Comparison of ENCODE assay signal across 8 cellular contexts in the genomic region with DNA sequence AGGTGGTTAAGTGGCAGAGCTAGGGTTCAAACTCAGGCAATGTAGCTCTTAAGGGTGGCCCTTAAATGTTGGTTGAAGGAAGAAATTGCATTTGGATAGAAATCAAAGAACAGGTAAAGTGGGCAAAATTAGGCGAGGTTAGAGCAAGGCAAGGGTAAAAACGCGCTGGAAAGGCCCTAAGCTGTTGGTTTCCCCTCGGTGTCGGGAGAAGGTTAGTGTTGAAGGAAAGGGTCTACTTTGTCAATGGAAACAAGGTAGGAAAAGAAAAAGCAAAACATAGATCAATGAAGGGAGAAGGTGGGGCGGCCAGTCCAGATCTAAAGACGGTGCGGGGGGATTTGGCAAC. TPM values are rescaled to one million over a fixed set of nuclear protein-coding genes. Genes with fewer than 3 reads are reported as not detected.
DNase-seq lines count a peak whose midpoint lies in the region; ATAC-seq and TF ChIP-seq lines count a peak whose summit lies in the region.

No MANE protein-coding gene starts in this region.

- H3K27ac ChIP-seq in PC-3 (ENCODE audit: low read length), result no peak overlapping the region
- H3K27ac ChIP-seq in neutrophil, result peak overlapping the region; percentile 42

- H3K79me2 ChIP-seq in PC-3 (ENCODE audit: low read length), result peaks cover 71% of the 10 kb centered on the region

- peak overlapping the region; percentile 93 for H3K9ac ChIP-seq in PC-3 (ENCODE audit: low read length)

- DNase-seq in PC-3, result no peak
- no peak for DNase-seq in epithelial cell of esophagus (ENCODE audit: low read depth)
- no peak for DNase-seq in T-helper 9 cell
- no peak for DNase-seq in NCI-H69 (lab: John Stamatoyannopoulos, UW)

- POLR2A ChIA-PET in PC-3 (lab: Charles Lee; ENCODE audit: unreplicated experiment), result interaction anchor here (0.7 kb wide), 1 partner anchor 92 kb away, joined by 8 read pairs; no protein-coding TSS in a partner anchor

- no peaks in the 10 kb centered on the region for H3K9me2 ChIP-seq in PC-3 (replicated peaks; ENCODE audit: low read length)

- intact Hi-C loops in PC-3 (cut with micrococcal nuclease), result loop anchor here (10.0 kb wide), 1 partner anchor 1104 kb away; no protein-coding TSS in a partner anchor

- ATAC-seq in GM21723 (IDR thresholded peaks at IDR 0.05; ENCODE audit: unreplicated experiment) (peak; percentile 0), PC-3 (peak; percentile 3), HG03469 (IDR thresholded peaks at IDR 0.05; ENCODE audit: unreplicated experiment) (no peak), HG02678 (IDR thresholded peaks at IDR 0.05; ENCODE audit: unreplicated experiment) (no peak)

- H3K9me3 ChIP-seq in PC-3 (ENCODE audit: low read length) (no peaks in the 10 kb centered on the region), neutrophil (no peaks in the 10 kb centered on the region)

- CTCF ChIA-PET in PC-3 (lab: Charles Lee), result no interaction called here

- peak overlapping the region; percentile 88 for H3K4me3 ChIP-seq in PC-3 (ENCODE audit: low read length)
- H3K4me3 ChIP-seq in epithelial cell of esophagus (ENCODE audit: low read length), result peak overlapping the region; percentile 62
- H3K4me3 ChIP-seq in neutrophil (ENCODE audit: low read depth in 1 of 2, low read length in 1 of 2), result peak overlapping the region; percentile 66 to 88

- H3K4me1 ChIP-seq in PC-3 (ENCODE audit: insufficient read depth, low read length), result peaks cover 22% of the 10 kb centered on the region
- H3K4me1 ChIP-seq in neutrophil (ENCODE audit: control insufficient read depth in 1 of 2, insufficient read depth in 1 of 2, low read depth in 1 of 2, low read length in 1 of 2), result peaks cover 13 to 14% of the 10 kb centered on the region in 2 experiments

- H3K27me3 ChIP-seq in PC-3 (ENCODE audit: low read length) (no peaks in the 10 kb centered on the region), neutrophil (no peaks in the 10 kb centered on the region)

- peak overlapping the region; percentile 93 for H2AFZ ChIP-seq in PC-3 (ENCODE audit: low read length)

- peaks cover 23% of the 10 kb centered on the region for H4K20me1 ChIP-seq in PC-3 (ENCODE audit: low read length)

- peaks cover 34% of the 10 kb centered on the region for H3K36me3 ChIP-seq in PC-3 (ENCODE audit: low read depth, low read length)
- no peaks in the 10 kb centered on the region for H3K36me3 ChIP-seq in neutrophil

- TSS peak; percentile 44 for BruUV-seq in PC-3 (replicated peaks; lab: Mats Ljungman, UMichigan)

- H3F3A ChIP-seq in PC-3 (ENCODE audit: low read length, unreplicated experiment), result no peaks in the 10 kb centered on the region

- peak overlapping the region; percentile 90 for H3K4me2 ChIP-seq in PC-3 (ENCODE audit: low read length)

- TF ChIP-seq CTCF in PC-3 (conservative IDR thresholded peaks at IDR 0.05; ENCODE audit: low read depth, low read length) (no peak), epithelial cell of esophagus (IDR thresholded peaks at IDR 0.05; ENCODE audit: insufficient read depth, low read depth, low read length, missing control alignments) (no peak), neutrophil (IDR thresholded peaks at IDR 0.05) (no peak)

RNA-seq across cellular contexts. Expression of gene FASTKD3, which starts 0.4 kb away (rescaled TPM):
- 9.2 and 16.5 TPM in 2 replicates for total RNA-seq in PC-3 (2014; rRNA removed)

RNA-seq across cellular contexts. Expression of gene MTRR, which starts 0.5 kb away (rescaled TPM):
- total RNA-seq in PC-3 (2014; rRNA removed), result 64.9 and 68.3 TPM in 2 replicates

RNA-seq across cellular contexts. Expression of gene CFAP90, which starts 17.5 kb away (rescaled TPM):
- total RNA-seq in PC-3 (2014; rRNA removed), result 0.58 TPM in 1 of 2 replicates, not detected in the other

Comparison
In these comparisons a context has a peak if more than half of its experiments do, and no peak if none do; other contexts are left out.
1. ATAC-seq: peak in GM21723 (single experiment) and PC-3 (single experiment); none in HG03469 (single experiment) and HG02678 (single experiment).
2. Peak in every context shown above with its lines, with median percentiles within 50 percentile points of each other: H3K4me3 ChIP-seq.